ENCODE assay signal across 9 cellular contexts in genomic region chr3:52798978-52799476, GRCh38. TPM values are rescaled to one million over a fixed set of nuclear protein-coding genes. Genes with fewer than 3 reads are reported as not detected.
DNase-seq lines count a peak whose midpoint lies in the region; TF ChIP-seq lines count a peak whose summit lies in the region.
"Had no signal": no experiment of that assay in that cellular context is flagged by ENCODE, and none has a peak within 500 bp of the region (broad histone marks: within the 10 kb centered on the region; RNA-seq: fewer than 3 reads in every experiment).

No MANE protein-coding gene starts in this region.

- H3K4me3 ChIP-seq in WI38 (ENCODE audit: low read depth, low read length) (no peak overlapping the region), esophagus muscularis mucosa (no peak overlapping the region)

- TF ChIP-seq POLR2A in esophagus muscularis mucosa (IDR thresholded peaks at IDR 0.05; ENCODE audit: low read depth): no peak

- H3K4me1 ChIP-seq in esophagus muscularis mucosa: peaks cover 0 to 5% (median 0%) of the 10 kb centered on the region in 4 donors

- TF ChIP-seq CTCF in GM13977 (IDR thresholded peaks at IDR 0.05; ENCODE audit: extremely low read depth, insufficient read depth, missing control alignments) (peak; percentile 68), WI38 (IDR thresholded peaks at IDR 0.05; ENCODE audit: low read depth, low read length) (peak; percentile 41), esophagus muscularis mucosa (IDR thresholded peaks at IDR 0.05) (peak in 1 of 3 experiments; percentile 21)

- no peak overlapping the region for H3K27ac ChIP-seq in esophagus muscularis mucosa (replicated peaks in 1 of 4)
- H3K27ac ChIP-seq: HL-60 had no signal

- in situ Hi-C loops in GM13977 (cut with MboI; ENCODE audit: low pct_unique_long_range_greater_than_20kb, low sequenced_read_pairs, unreplicated experiment): no loop called here

- peak; percentile 13 to 54 for DNase-seq in AML-193 (lab: John Stamatoyannopoulos, UW)
- peak; percentile 75 for DNase-seq in GM13977 (ENCODE audit: low spot score)
- peak; percentile 73 for DNase-seq in islet precursor cell
- no peak for DNase-seq in NCI-H226
- DNase-seq in medulla oblongata (ENCODE audit: extremely low spot score): no peak
- no peak for DNase-seq in retina
- DNase-seq in esophagus muscularis mucosa (ENCODE audit: extremely low spot score): no peak

- no peaks in the 10 kb centered on the region for H3K36me3 ChIP-seq in esophagus muscularis mucosa

- 68% methylated on average over 12 of the region's 14 CpGs for WGBS in esophagus muscularis mucosa

- TF ChIP-seq EP300 in esophagus muscularis mucosa (IDR thresholded peaks at IDR 0.05): no peak

- no peaks in the 10 kb centered on the region for H3K27me3 ChIP-seq in esophagus muscularis mucosa

- intact Hi-C loops in esophagus muscularis mucosa (cut with DNase I): no loop called here

- no peaks in the 10 kb centered on the region for H3K9me3 ChIP-seq in esophagus muscularis mucosa

RNA-seq across cellular contexts. Expression of gene ITIH3, which starts 4.4 kb away (rescaled TPM):
- total RNA-seq in esophagus muscularis mucosa: 1 to 10 TPM in 2 of 4 donors, under 1 TPM in 2; 0.83 to 3.2 (median 1.5) TPM

RNA-seq across cellular contexts. Expression of gene ITIH1, which starts 21.6 kb away (rescaled TPM):
- total RNA-seq in esophagus muscularis mucosa: not detected

RNA-seq across cellular contexts. Expression of gene NEK4, which starts 28.3 kb away (rescaled TPM):
- total RNA-seq in esophagus muscularis mucosa: 10 to 100 TPM; 19.1 to 29.2 (median 23.6) TPM

RNA-seq across cellular contexts. Expression of gene ITIH4, which starts 31.4 kb away (rescaled TPM):
- total RNA-seq in esophagus muscularis mucosa: 1 to 10 TPM; 2.0 to 4.6 (median 2.8) TPM

RNA-seq across cellular contexts. Expression of gene MUSTN1, which starts 35.8 kb away (rescaled TPM):
- total RNA-seq in esophagus muscularis mucosa: 10 to 100 TPM in 3 of 4 donors, 1 to 10 TPM in 1; 6.6 to 17.7 (median 12.5) TPM

Comparison
In these comparisons a context has a peak if more than half of its experiments do, and no peak if none do; other contexts are left out.
1. DNase-seq: peak in AML-193 (2 of 2), GM13977 (single experiment) and islet precursor cell (single experiment); none in NCI-H226 (single experiment), medulla oblongata (single experiment), retina (single experiment) and esophagus muscularis mucosa (single experiment).